21 cellular contexts compared by ENCODE assay signal in genomic region chr19:50869479-50869878, GRCh38. TPM values are rescaled to one million over a fixed set of nuclear protein-coding genes. Genes with fewer than 3 reads are reported as not detected.
A peak's percentile ranks its signal among the peaks of the same experiment; 100 is the strongest.
DNase-seq lines count a peak whose midpoint lies in the region; ATAC-seq and TF ChIP-seq lines count a peak whose summit lies in the region.
"Had no signal": no experiment of that assay in that cellular context is flagged by ENCODE, and none has a peak within 500 bp of the region (broad histone marks: within the 10 kb centered on the region; RNA-seq: fewer than 3 reads in every experiment).

No MANE protein-coding gene starts in this region.

- H3K27ac ChIP-seq in C4-2B (peak overlapping the region; percentile 100), PC-9 (no peak overlapping the region), substantia nigra (ENCODE audit: low read depth, low read length, poor library complexity, severe bottlenecking) (no peak overlapping the region), lower lobe of right lung (no peak overlapping the region)

- ATAC-seq in left colon (peak; percentile 74), lower lobe of right lung (no peak)
- ATAC-seq: CD8-positive, alpha-beta T cell; GM12878; GM23338 had no signal

- no peaks in the 10 kb centered on the region for H3K79me2 ChIP-seq in PC-9 (ENCODE audit: low read depth)

- H2AFZ ChIP-seq in PC-9: peak overlapping the region; percentile 80

- no peak overlapping the region for H3K4me2 ChIP-seq in PC-9
- H3K4me2 ChIP-seq: GM23338 had no signal

- TF ChIP-seq CTCF in C4-2B (conservative IDR thresholded peaks at IDR 0.05): no peak
- TF ChIP-seq CTCF in PC-9 (conservative IDR thresholded peaks at IDR 0.05): no peak
- no peak for TF ChIP-seq CTCF in lower lobe of right lung (IDR thresholded peaks at IDR 0.05)

- H3K4me3 ChIP-seq in PC-9 (no peak overlapping the region), lower lobe of right lung (no peak overlapping the region)
- H3K4me3 ChIP-seq: GM12878, GM23338, HAP-1 had no signal

- intact Hi-C loops in PC-9 (cut with micrococcal nuclease; ENCODE audit: unreplicated experiment) (no loop called here), left colon (cut with DNase I, micrococcal nuclease) (no loop called here), lower lobe of right lung (cut with DNase I) (no loop called here)

- H3K27me3 ChIP-seq in PC-9 (ENCODE audit: insufficient read depth, low read depth) (peaks cover 95% of the 10 kb centered on the region), lower lobe of right lung (ENCODE audit: low read depth) (peaks cover 20% of the 10 kb centered on the region)

- no peaks in the 10 kb centered on the region for H3K9me3 ChIP-seq in PC-9 (ENCODE audit: insufficient read depth, low read depth)
- H3K9me3 ChIP-seq in lower lobe of right lung: no peaks in the 10 kb centered on the region
- H3K9me3 ChIP-seq: Caco-2, HAP-1 had no signal

- BruUV-seq in PC-9 (replicated peaks; lab: Mats Ljungman, UMichigan): no TSS peak

- H3K4me1 ChIP-seq in PC-9 (replicated peaks; ENCODE audit: insufficient read depth) (no peaks in the 10 kb centered on the region), lower lobe of right lung (no peaks in the 10 kb centered on the region)
- H3K4me1 ChIP-seq: Caco-2, HAP-1 had no signal

- DNase-seq in PC-9 (no peak), left colon (no peak), substantia nigra (lab: John Stamatoyannopoulos, UW) (no peak), DMS153 (lab: John Stamatoyannopoulos, UW) (no peak), inferior parietal cortex (ENCODE audit: extremely low spot score) (no peak), lower lobe of right lung (no peak)
- DNase-seq: C1 segment of cervical spinal cord; CD4-positive, CD25-positive, alpha-beta regulatory T cell; CD8-positive, alpha-beta T cell; DMS79; EL; GDM1; HFFc6 had no signal

- no peaks in the 10 kb centered on the region for H4K20me1 ChIP-seq in PC-9 (ENCODE audit: insufficient read depth)

- CTCF ChIA-PET in PC-9 (lab: Charles Lee): no interaction called here

- H3F3A ChIP-seq in PC-9 (ENCODE audit: insufficient read depth, low read depth): no peaks in the 10 kb centered on the region

- no peaks in the 10 kb centered on the region for H3K9me2 ChIP-seq in PC-9 (ENCODE audit: insufficient read depth)

- POLR2A ChIA-PET in PC-9 (lab: Charles Lee; ENCODE audit: unreplicated experiment): no interaction called here

- H3K36me3 ChIP-seq in PC-9 (ENCODE audit: low read depth) (no peaks in the 10 kb centered on the region), lower lobe of right lung (no peaks in the 10 kb centered on the region)
- H3K36me3 ChIP-seq: HAP-1 had no signal

RNA-seq across cellular contexts. Expression of gene KLK2, which starts 3.8 kb away (rescaled TPM):
- total RNA-seq in PC-9 (2021) (not detected in 2 replicates), left colon (under 1 TPM in 1 of 2 donors, not detected in 1; 0.12 TPM), lower lobe of right lung (not detected)
- total RNA-seq: A172; A673; Caco-2; CD4-positive, CD25-positive, alpha-beta regulatory T cell; CD8-positive, alpha-beta T cell; H4; HFFc6 had no signal

RNA-seq across cellular contexts. Expression of gene KLK3, which starts 14.8 kb away (rescaled TPM):
- total RNA-seq in PC-9 (2021) (not detected in 2 replicates), left colon (10 to 100 TPM in 1 of 2 donors, 1 to 10 TPM in 1; 5.7 to 11.7 TPM), lower lobe of right lung (not detected)
- total RNA-seq: A172; A673; Caco-2; CD4-positive, CD25-positive, alpha-beta regulatory T cell; CD8-positive, alpha-beta T cell; GM12878; GM23338; H4; HFFc6 had no signal

RNA-seq across cellular contexts. Expression of gene KLK15, which starts 36.1 kb away (rescaled TPM):
- total RNA-seq in PC-9 (2021) (not detected in 2 replicates), left colon (1 to 10 TPM; 4.5 to 8.5 TPM), lower lobe of right lung (not detected)
- total RNA-seq: A172; A673; Caco-2; CD4-positive, CD25-positive, alpha-beta regulatory T cell; CD8-positive, alpha-beta T cell; GM12878; GM23338; H4; HFFc6 had no signal

RNA-seq across cellular contexts. Expression of gene KLK4, which starts 41.7 kb away (rescaled TPM):
- not detected in 2 replicates for total RNA-seq in PC-9 (2021)
- total RNA-seq in left colon: 1 to 10 TPM; 3.5 to 6.4 TPM
- not detected for total RNA-seq in lower lobe of right lung
- total RNA-seq: A172; A673; Caco-2; CD4-positive, CD25-positive, alpha-beta regulatory T cell; CD8-positive, alpha-beta T cell; GM12878; H4; HFFc6 had no signal

RNA-seq across cellular contexts. Expression of gene KLK1, which starts 45.9 kb away (rescaled TPM):
- total RNA-seq in PC-9 (2021) (not detected in 2 replicates), left colon (100 to 1,000 TPM; 182 to 236 TPM), lower lobe of right lung (1.9 TPM)
- total RNA-seq: A172; A673; CD8-positive, alpha-beta T cell; H4; HFFc6 had no signal
